31 cellular contexts compared by ENCODE assay signal in genomic region chr14:99996951-99997571, GRCh38.
DNase-seq lines count a peak whose midpoint lies in the region; ATAC-seq and TF ChIP-seq lines count a peak whose summit lies in the region.
"Had no signal": no experiment of that assay in that cellular context is flagged by ENCODE, and none has a peak within 500 bp of the region (broad histone marks: within the 10 kb centered on the region; RNA-seq: fewer than 3 reads in every experiment).

No MANE protein-coding gene starts in this region.

- no peak overlapping the region for H3K4me2 ChIP-seq in Karpas-422 (ENCODE audit: low read depth, low read length, poor library complexity, severe bottlenecking)

- H4K20me1 ChIP-seq in Karpas-422 (ENCODE audit: insufficient read depth, low read depth, low read length), result no peaks in the 10 kb centered on the region

- no peak for TF ChIP-seq CTCF in AG10803 (conservative IDR thresholded peaks at IDR 0.05; ENCODE audit: low read length)
- TF ChIP-seq CTCF in omental fat pad (IDR thresholded peaks at IDR 0.05), result no peak

- H3K27ac ChIP-seq in Karpas-422 (ENCODE audit: low read length), result no peak overlapping the region
- H3K27ac ChIP-seq: esophagus squamous epithelium, gastrocnemius medialis, ovary, Peyer's patch, SJCRH30, skin epidermis, suprapubic skin, VCaP had no signal

- H3K4me1 ChIP-seq in Karpas-422 (ENCODE audit: low read length), result no peaks in the 10 kb centered on the region
- H3K4me1 ChIP-seq: gastrocnemius medialis, Peyer's patch, SJCRH30 had no signal

- DNase-seq in AG10803 (ENCODE audit: low read depth), result peak; percentile 2
- DNase-seq in RPMI7951 (ENCODE audit: low read depth), result peak; percentile 9
- DNase-seq in dedifferentiated amniotic fluid mesenchymal stem cell (ENCODE audit: extremely low spot score), result peak; percentile 28
- no peak for DNase-seq in omental fat pad (ENCODE audit: low spot score)
- no peak for DNase-seq in Karpas-422
- no peak for DNase-seq in NCI-H446 (lab: John Stamatoyannopoulos, UW)
- no peak for DNase-seq in KBM-7
- DNase-seq: activated CD4-positive, alpha-beta T cell treated with anti-CD3 and anti-CD28 coated beads for 48 hours; activated CD8-positive, alpha-beta memory T cell treated with anti-CD3 and anti-CD28 coated beads for 24 hours; activated effector memory CD4-positive, alpha-beta T cell treated with anti-CD3 and anti-CD28 coated beads, Interleukin-2, amount 50 U/mL, for 16 hours; CD8-positive, alpha-beta T cell; dermis blood vessel endothelial cell; endodermal cell; esophagus squamous epithelium; gastrocnemius medialis; H7; kidney glomerular epithelial cell; NCI-H1436; NCI-H2081; NCI-H2227 treated with DMSO at 0.1 percent for 48 hours; ovary; Peyer's patch; SJCRH30; stimulated activated CD4-positive, alpha-beta T cell treated with anti-CD3 and anti-CD28 coated beads, Interleukin-1b, Interleukin-23, amount 100 ng/mL, for 48 hours; stimulated activated naive CD4-positive, alpha-beta T cell treated with Interleukin-2 at 50 U/mL for 16 hours; T1000 had no signal

- ATAC-seq in omental fat pad (ENCODE audit: low FRiP score) (peak; percentile 37), HG02642 (IDR thresholded peaks at IDR 0.05; ENCODE audit: poor library complexity, unreplicated experiment) (no peak)
- ATAC-seq: CD8-positive, alpha-beta T cell; gastrocnemius medialis; GM12878 had no signal

- no peaks in the 10 kb centered on the region for H3K9me2 ChIP-seq in Karpas-422 (replicated peaks; ENCODE audit: insufficient read depth, low read length)

- H3K36me3 ChIP-seq in Karpas-422 (ENCODE audit: insufficient read depth, low read length), result no peaks in the 10 kb centered on the region
- H3K36me3 ChIP-seq: esophagus squamous epithelium, gastrocnemius medialis, ovary, Peyer's patch, SJCRH30, suprapubic skin had no signal

- no peaks in the 10 kb centered on the region for H3K9me3 ChIP-seq in Karpas-422 (ENCODE audit: low read length)
- H3K9me3 ChIP-seq: esophagus squamous epithelium, gastrocnemius medialis, ovary, Peyer's patch, SJCRH30, suprapubic skin had no signal

- no peak overlapping the region for H3K9ac ChIP-seq in Karpas-422 (ENCODE audit: low read length)

- in situ Hi-C loops in KBM-7 (cut with MboI; ENCODE audit: low pct_unique_long_range_greater_than_20kb, low sequenced_read_pairs), result no loop called here

- H3K79me2 ChIP-seq in Karpas-422 (ENCODE audit: low read length), result no peaks in the 10 kb centered on the region

- H3K27me3 ChIP-seq in Karpas-422 (ENCODE audit: low read length), result no peaks in the 10 kb centered on the region
- H3K27me3 ChIP-seq: esophagus squamous epithelium, gastrocnemius medialis, ovary, Peyer's patch, SJCRH30, suprapubic skin had no signal

- no peak overlapping the region for H2AFZ ChIP-seq in Karpas-422 (ENCODE audit: low read length)

- no peak overlapping the region for H3K4me3 ChIP-seq in AG10803 (ENCODE audit: low read length)
- H3K4me3 ChIP-seq in Karpas-422 (ENCODE audit: low read length), result no peak overlapping the region
- H3K4me3 ChIP-seq: esophagus squamous epithelium, gastrocnemius medialis, GM12878, ovary, Peyer's patch, SJCRH30, skin epidermis, suprapubic skin had no signal

Comparison
In these comparisons a context has a peak if more than half of its experiments do, and no peak if none do; other contexts are left out.
1. DNase-seq: peak in AG10803 (single experiment), RPMI7951 (single experiment) and dedifferentiated amniotic fluid mesenchymal stem cell (single experiment); none in omental fat pad (single experiment), Karpas-422 (single experiment), NCI-H446 (0 of 2) and KBM-7 (single experiment).